8 cellular contexts compared by ENCODE assay signal in genomic region chr21:38984982-38985422, GRCh38.
DNase-seq lines count a peak whose midpoint lies in the region; ATAC-seq and TF ChIP-seq lines count a peak whose summit lies in the region.

No MANE protein-coding gene starts in this region.

- ATAC-seq in Right ventricle myocardium superior (ENCODE audit: poor library complexity) (peak; percentile 10), Right ventricle myocardium inferior (no peak), left lung (peak; percentile 29), HG03139 (IDR thresholded peaks at IDR 0.05; ENCODE audit: unreplicated experiment) (no peak)

- H3K4me3 ChIP-seq in left lung (no peak overlapping the region), OCI-LY7 (ENCODE audit: low read depth, low read length, poor library complexity, severe bottlenecking) (no peak overlapping the region)

- H3K79me2 ChIP-seq in OCI-LY7 (ENCODE audit: insufficient read depth, low read depth, low read length) = no peaks in the 10 kb centered on the region

- H3K27me3 Mint-ChIP-seq in activated naive CD8-positive, alpha-beta T cell treated with anti-CD3 and anti-CD28 coated beads for 36 hours = peaks cover 89% of the 10 kb centered on the region

- peak overlapping the region; percentile 92 for H3K27ac Mint-ChIP-seq in activated naive CD8-positive, alpha-beta T cell treated with anti-CD3 and anti-CD28 coated beads for 36 hours

- H2AFZ ChIP-seq in OCI-LY7 (ENCODE audit: low read length) = no peak overlapping the region

- intact Hi-C loops in Right ventricle myocardium superior (cut with DNase I) (no loop called here), Right ventricle myocardium inferior (cut with DNase I) (loop anchor here (5.0 kb wide), 2 partner anchors 58 to 178 kb away; partner anchors contain the start of gene ETS2), left lung (cut with DNase I) (no loop called here), OCI-LY7 (cut with micrococcal nuclease; ENCODE audit: unreplicated experiment) (no loop called here)

- peaks cover 0 to 7% of the 10 kb centered on the region in 2 donors for H3K27me3 ChIP-seq in left lung

- peaks cover 2% of the 10 kb centered on the region for H3K36me3 Mint-ChIP-seq in activated naive CD8-positive, alpha-beta T cell treated with anti-CD3 and anti-CD28 coated beads for 36 hours

- H3K36me3 ChIP-seq in left lung (no peaks in the 10 kb centered on the region), OCI-LY7 (ENCODE audit: insufficient read depth, low read length) (no peaks in the 10 kb centered on the region)

- H3K9me2 ChIP-seq in OCI-LY7 (ENCODE audit: insufficient read depth, low read length) = no peaks in the 10 kb centered on the region

- no peaks in the 10 kb centered on the region for H4K20me1 ChIP-seq in OCI-LY7 (ENCODE audit: insufficient read depth, low read length)

- POLR2A ChIA-PET in OCI-LY7 (lab: Charles Lee) = interaction anchor here (0.5 kb wide), 1 partner anchor 29 kb away, joined by 3 read pairs; no protein-coding TSS in a partner anchor

- no TSS peak for BruUV-seq in OCI-LY7 (replicated peaks; lab: Mats Ljungman, UMichigan)

- no peak for TF ChIP-seq CTCF in left lung (IDR thresholded peaks at IDR 0.05)
- no peak for TF ChIP-seq CTCF in OCI-LY7 (conservative IDR thresholded peaks at IDR 0.05; ENCODE audit: low read length)

- H3K4me1 Mint-ChIP-seq in activated naive CD8-positive, alpha-beta T cell treated with anti-CD3 and anti-CD28 coated beads for 36 hours = peaks cover 29% of the 10 kb centered on the region

- peak overlapping the region; percentile 14 for H3K4me3 Mint-ChIP-seq in activated naive CD8-positive, alpha-beta T cell treated with anti-CD3 and anti-CD28 coated beads for 36 hours

- H3K27ac ChIP-seq in left lung (peak overlapping the region in 1 of 2 donors; percentile 38), OCI-LY7 (ENCODE audit: low read depth, low read length, poor library complexity, severe bottlenecking) (no peak overlapping the region)

- H3K9me3 ChIP-seq in left lung (no peaks in the 10 kb centered on the region), OCI-LY7 (ENCODE audit: low read length) (no peaks in the 10 kb centered on the region)

- H3K4me2 ChIP-seq in OCI-LY7 (ENCODE audit: low read length) = no peak overlapping the region

- no peak for DNase-seq in Right ventricle myocardium superior
- DNase-seq in Right ventricle myocardium inferior (ENCODE audit: missing footprints) = no peak
- peak; percentile 31 for DNase-seq in activated naive CD8-positive, alpha-beta T cell treated with anti-CD3 and anti-CD28 coated beads for 36 hours
- no peak for DNase-seq in left lung
- DNase-seq in COLO829 (ENCODE audit: low spot score) = no peak
- no peak for DNase-seq in iPS-NIHi7 (ENCODE audit: extremely low spot score)
- DNase-seq in OCI-LY7 (ENCODE audit: low spot score) = no peak

- H3K9me3 Mint-ChIP-seq in activated naive CD8-positive, alpha-beta T cell treated with anti-CD3 and anti-CD28 coated beads for 36 hours = peaks cover 2% of the 10 kb centered on the region

- peaks cover 18 to 59% of the 10 kb centered on the region in 2 donors for H3K4me1 ChIP-seq in left lung
- H3K4me1 ChIP-seq in OCI-LY7 (ENCODE audit: insufficient read depth, low read length, poor library complexity, severe bottlenecking) = no peaks in the 10 kb centered on the region

- CTCF ChIA-PET in OCI-LY7 (lab: Charles Lee; ENCODE audit: unreplicated experiment) = no interaction called here

Comparison
In these comparisons a context has a peak if more than half of its experiments do, and no peak if none do; other contexts are left out.
1. ATAC-seq: peak in Right ventricle myocardium superior (single experiment) and left lung (single experiment); none in Right ventricle myocardium inferior (single experiment) and HG03139 (single experiment).